10 cellular contexts compared by ENCODE assay signal in the genomic region with DNA sequence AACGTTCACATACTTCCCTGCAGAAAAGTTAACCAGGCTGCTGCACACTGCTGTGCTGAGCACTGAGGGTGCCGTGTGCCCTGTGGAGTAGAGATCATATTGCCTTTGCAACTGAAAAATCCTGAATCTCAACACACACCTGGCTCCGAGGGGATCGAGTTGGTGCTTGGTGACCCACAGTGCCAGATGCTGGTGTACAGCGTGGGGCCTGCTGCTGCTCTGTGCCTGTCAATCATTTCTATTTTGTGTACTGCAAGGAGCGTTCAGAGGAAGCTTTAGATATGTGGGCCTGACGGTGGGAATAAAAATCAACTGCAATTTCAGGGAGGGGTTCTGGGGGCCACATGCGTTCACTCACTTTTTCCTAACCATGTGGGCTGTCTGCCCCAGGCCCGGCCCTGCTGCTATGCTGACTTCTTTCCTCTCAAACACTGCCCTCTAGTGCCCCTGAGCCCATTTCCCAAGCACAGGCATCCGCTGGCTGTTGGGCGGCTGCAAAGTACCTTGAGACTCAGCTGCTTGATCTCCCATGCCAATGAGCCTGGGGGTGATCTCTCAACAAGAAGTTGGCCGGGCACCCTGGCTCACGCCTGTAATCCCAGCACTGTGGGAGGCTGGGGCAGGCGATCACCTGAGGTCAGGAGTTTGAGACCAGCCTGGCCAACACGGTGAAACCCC. TPM values are rescaled to one million over a fixed set of nuclear protein-coding genes. Genes with fewer than 3 reads are reported as not detected.
A peak's percentile ranks its signal among the peaks of the same experiment; 100 is the strongest.
DNase-seq lines count a peak whose midpoint lies in the region; ATAC-seq and TF ChIP-seq lines count a peak whose summit lies in the region.
"Had no signal": no experiment of that assay in that cellular context is flagged by ENCODE, and none has a peak within 500 bp of the region (broad histone marks: within the 10 kb centered on the region; RNA-seq: fewer than 3 reads in every experiment).

No MANE protein-coding gene starts in this region.

- H3K27ac Mint-ChIP-seq in activated naive CD8-positive, alpha-beta T cell treated with anti-CD3 and anti-CD28 coated beads for 36 hours: peak overlapping the region; percentile 31
- H3K27ac Mint-ChIP-seq: IgD-negative memory B cell had no signal

- TF ChIP-seq CTCF in LNCAP (IDR thresholded peaks at IDR 0.05): peak; percentile 69

- no peaks in the 10 kb centered on the region for H3K9me3 Mint-ChIP-seq in activated naive CD8-positive, alpha-beta T cell treated with anti-CD3 and anti-CD28 coated beads for 36 hours
- H3K9me3 Mint-ChIP-seq: IgD-negative memory B cell had no signal

- peak overlapping the region; percentile 1 for H3K27ac ChIP-seq in substantia nigra (ENCODE audit: low read depth, low read length, poor library complexity, severe bottlenecking)
- H3K27ac ChIP-seq: suprapubic skin had no signal

- peaks cover 12% of the 10 kb centered on the region for H3K36me3 Mint-ChIP-seq in activated naive CD8-positive, alpha-beta T cell treated with anti-CD3 and anti-CD28 coated beads for 36 hours

- H3K4me3 Mint-ChIP-seq in activated naive CD8-positive, alpha-beta T cell treated with anti-CD3 and anti-CD28 coated beads for 36 hours: no peak overlapping the region
- H3K4me3 Mint-ChIP-seq: IgD-negative memory B cell had no signal

- no peaks in the 10 kb centered on the region for H3K27me3 Mint-ChIP-seq in activated naive CD8-positive, alpha-beta T cell treated with anti-CD3 and anti-CD28 coated beads for 36 hours
- H3K27me3 Mint-ChIP-seq: IgD-negative memory B cell had no signal

- ATAC-seq in GM18519 (IDR thresholded peaks at IDR 0.05; ENCODE audit: low FRiP score, unreplicated experiment): no peak

- peak; percentile 61 for DNase-seq in COLO829 (ENCODE audit: low spot score)
- peak; percentile 47 for DNase-seq in activated naive CD8-positive, alpha-beta T cell treated with anti-CD3 and anti-CD28 coated beads for 36 hours
- DNase-seq in hypothalamus (lab: John Stamatoyannopoulos, UW): peak in 41 of 51 donors; percentile 12 to 82 (median 59)
- DNase-seq in substantia nigra (lab: John Stamatoyannopoulos, UW): peak in 44 of 49 donors; percentile 14 to 87 (median 66)
- no peak for DNase-seq in 8988T
- DNase-seq in T-helper 1 cell: no peak

- peaks cover 19% of the 10 kb centered on the region for H3K4me1 Mint-ChIP-seq in activated naive CD8-positive, alpha-beta T cell treated with anti-CD3 and anti-CD28 coated beads for 36 hours

RNA-seq across cellular contexts. Expression of gene LENG8, which starts 9.7 kb away (rescaled TPM):
- 100 to 1,000 TPM; 101 to 108 TPM for total RNA-seq in activated naive CD8-positive, alpha-beta T cell treated with anti-CD3 and anti-CD28 coated beads for 36 hours

RNA-seq across cellular contexts. Expression of gene TTYH1, which starts 24.0 kb away (rescaled TPM):
- 1 to 10 TPM in 1 of 2 experiments, under 1 TPM in 1; 0.98 to 1.8 TPM for total RNA-seq in activated naive CD8-positive, alpha-beta T cell treated with anti-CD3 and anti-CD28 coated beads for 36 hours

RNA-seq across cellular contexts. Expression of gene LENG9, which starts 24.3 kb away (rescaled TPM):
- total RNA-seq in activated naive CD8-positive, alpha-beta T cell treated with anti-CD3 and anti-CD28 coated beads for 36 hours: 1 to 10 TPM; 4.3 to 4.9 TPM

RNA-seq across cellular contexts. Expression of gene CDC42EP5, which starts 33.8 kb away (rescaled TPM):
- total RNA-seq in activated naive CD8-positive, alpha-beta T cell treated with anti-CD3 and anti-CD28 coated beads for 36 hours: under 1 TPM in 1 of 2 experiments, not detected in 1; 0.34 TPM

Comparison
In these comparisons a context has a peak if more than half of its experiments do, and no peak if none do; other contexts are left out.
1. DNase-seq: peak in COLO829 (single experiment), activated naive CD8-positive, alpha-beta T cell treated with anti-CD3 and anti-CD28 coated beads for 36 hours (single experiment), hypothalamus (41 of 51) and substantia nigra (44 of 49); none in 8988T (single experiment) and T-helper 1 cell (0 of 5).